10 cellular contexts compared by ENCODE assay signal in the genomic region with DNA sequence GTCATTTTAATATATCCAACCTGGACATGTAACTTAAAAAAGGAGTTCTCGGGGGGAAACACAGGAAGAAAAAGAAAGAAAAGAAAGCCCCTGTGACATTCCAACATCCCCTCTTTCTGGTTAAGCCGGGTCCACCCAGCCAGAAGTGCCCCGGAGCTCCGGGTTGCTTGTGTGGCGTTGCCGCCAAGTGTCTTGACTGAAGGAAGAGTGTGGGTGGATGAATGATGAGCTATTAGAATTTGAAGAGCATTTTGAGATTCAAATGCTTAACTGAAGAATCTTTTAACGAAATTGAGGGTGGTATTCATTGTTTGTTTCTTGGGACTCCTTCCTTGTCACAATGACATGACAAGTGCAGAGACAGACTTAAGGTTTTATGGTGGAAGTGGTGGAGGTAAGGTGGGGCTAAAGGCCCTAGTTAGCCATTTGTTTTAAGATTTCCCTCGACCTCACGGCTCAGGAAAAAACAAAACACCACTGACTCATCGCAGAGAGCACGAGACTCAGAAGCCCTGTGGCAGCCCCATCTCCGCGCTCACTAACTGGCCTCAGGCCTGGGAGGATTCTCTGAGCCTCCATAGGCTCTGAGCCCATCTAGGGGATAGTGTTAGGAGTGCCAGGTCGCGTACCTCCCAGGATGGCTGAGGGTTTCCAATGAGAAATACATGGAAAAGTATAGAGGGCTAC. TPM values are rescaled to one million over a fixed set of nuclear protein-coding genes. Genes with fewer than 3 reads are reported as not detected.
DNase-seq lines count a peak whose midpoint lies in the region; ATAC-seq and TF ChIP-seq lines count a peak whose summit lies in the region.
"Had no signal": no experiment of that assay in that cellular context is flagged by ENCODE, and none has a peak within 500 bp of the region (broad histone marks: within the 10 kb centered on the region; RNA-seq: fewer than 3 reads in every experiment).

No MANE protein-coding gene starts in this region.

- no peaks in the 10 kb centered on the region for H3K36me3 Mint-ChIP-seq in activated CD8-positive, alpha-beta memory T cell treated with anti-CD3 and anti-CD28 coated beads, Interleukin-2, amount 10 ng/mL, durations not matched to agents 7 days and 5 days

- no peaks in the 10 kb centered on the region for H3K9me3 ChIP-seq in suprapubic skin

- ATAC-seq in activated CD8-positive, alpha-beta memory T cell treated with anti-CD3 and anti-CD28 coated beads, Interleukin-2, amount 10 ng/mL, durations not matched to agents 7 days and 5 days = no peak
- ATAC-seq in HG03469 (IDR thresholded peaks at IDR 0.05; ENCODE audit: unreplicated experiment) = no peak

- H3K4me1 Mint-ChIP-seq in activated CD8-positive, alpha-beta memory T cell treated with anti-CD3 and anti-CD28 coated beads, Interleukin-2, amount 10 ng/mL, durations not matched to agents 7 days and 5 days = peaks cover 8% of the 10 kb centered on the region

- CTCF ChIA-PET in activated CD8-positive, alpha-beta memory T cell treated with anti-CD3 and anti-CD28 coated beads, Interleukin-2, amount 10 ng/mL, durations not matched to agents 7 days and 5 days (lab: Charles Lee) = no interaction called here

- in situ Hi-C loops in astrocyte of the spinal cord (cut with HindIII; ENCODE audit: low sequenced_read_pairs) = no loop called here

- TF ChIP-seq CTCF in astrocyte of the spinal cord (IDR thresholded peaks at IDR 0.05; ENCODE audit: low read depth, low read length) (no peak), kidney epithelial cell (IDR thresholded peaks at IDR 0.05; ENCODE audit: insufficient read depth, low read length, poor library complexity, severe bottlenecking) (no peak), suprapubic skin (IDR thresholded peaks at IDR 0.05) (no peak)

- no peak for TF ChIP-seq EP300 in suprapubic skin (IDR thresholded peaks at IDR 0.05)

- H3K9me3 Mint-ChIP-seq in activated CD8-positive, alpha-beta memory T cell treated with anti-CD3 and anti-CD28 coated beads, Interleukin-2, amount 10 ng/mL, durations not matched to agents 7 days and 5 days (ENCODE audit: low read depth) = no peaks in the 10 kb centered on the region

- peak overlapping the region; percentile 97 for H3K27ac ChIP-seq in suprapubic skin
- H3K27ac ChIP-seq: HL-60 had no signal

- peaks cover 53% of the 10 kb centered on the region for H3K4me1 ChIP-seq in suprapubic skin

- H3K27ac Mint-ChIP-seq in activated CD8-positive, alpha-beta memory T cell treated with anti-CD3 and anti-CD28 coated beads, Interleukin-2, amount 10 ng/mL, durations not matched to agents 7 days and 5 days = no peak overlapping the region

- no peak for DNase-seq in activated CD8-positive, alpha-beta memory T cell treated with anti-CD3 and anti-CD28 coated beads, Interleukin-2, amount 10 ng/mL, durations not matched to agents 7 days and 5 days
- DNase-seq in activated CD8-positive, alpha-beta memory T cell treated with anti-CD3 and anti-CD28 coated beads, Interleukin-2, amount 50 U/mL, for 48 hours = no peak
- peak; percentile 68 for DNase-seq in astrocyte of the spinal cord (ENCODE audit: low read depth, low spot score)
- peak; percentile 49 for DNase-seq in kidney epithelial cell (ENCODE audit: low read depth)
- peak in 1 of 2 donors; percentile 76 for DNase-seq in suprapubic skin (ENCODE audit: low spot score in 2 of 2)
- no peak for DNase-seq in NCI-H510A treated with DMSO at 0.1 percent for 48 hours (lab: John Stamatoyannopoulos, UW)
- DNase-seq in SKM-1 treated with dmso at 0.1 percent for 144 hours (lab: John Stamatoyannopoulos, UW; ENCODE audit: unreplicated experiment) = no peak
- DNase-seq: activated CD8-positive, alpha-beta memory T cell treated with anti-CD3 and anti-CD28 coated beads, Interleukin-2, amount 50 U/mL, for 4 hours had no signal

- H3K27me3 ChIP-seq in kidney epithelial cell (ENCODE audit: control insufficient read depth, insufficient read depth, low read length) = no peaks in the 10 kb centered on the region
- no peaks in the 10 kb centered on the region for H3K27me3 ChIP-seq in suprapubic skin

- peak overlapping the region; percentile 65 for H3K4me3 Mint-ChIP-seq in activated CD8-positive, alpha-beta memory T cell treated with anti-CD3 and anti-CD28 coated beads, Interleukin-2, amount 10 ng/mL, durations not matched to agents 7 days and 5 days

- no peak for TF ChIP-seq POLR2A in suprapubic skin (IDR thresholded peaks at IDR 0.05)

- H3K36me3 ChIP-seq in kidney epithelial cell (ENCODE audit: control insufficient read depth, insufficient read depth, low read length) (no peaks in the 10 kb centered on the region), suprapubic skin (no peaks in the 10 kb centered on the region)

- WGBS in suprapubic skin = 29% methylated on average over 15 of the region's 15 CpGs

- H3K4me3 ChIP-seq in astrocyte of the spinal cord (ENCODE audit: low read depth, low read length) (no peak overlapping the region), kidney epithelial cell (ENCODE audit: low read depth, low read length) (no peak overlapping the region), suprapubic skin (peak overlapping the region; percentile 79)

- H3K27me3 Mint-ChIP-seq in activated CD8-positive, alpha-beta memory T cell treated with anti-CD3 and anti-CD28 coated beads, Interleukin-2, amount 10 ng/mL, durations not matched to agents 7 days and 5 days = peaks cover 69% of the 10 kb centered on the region

RNA-seq across cellular contexts. Expression of gene GLI3, which starts 1.8 kb away (rescaled TPM):
- total RNA-seq in activated CD8-positive, alpha-beta memory T cell treated with anti-CD3 and anti-CD28 coated beads, Interleukin-2, amount 10 ng/mL, durations not matched to agents 7 days and 5 days = under 1 TPM; 0.15 to 0.26 TPM
- total RNA-seq in kidney epithelial cell = 6.2 and 7.3 TPM in 2 replicates
- total RNA-seq in suprapubic skin = 10 to 100 TPM; 23.1 to 41.3 (median 24.6) TPM

Comparison
In these comparisons a context has a peak if more than half of its experiments do, and no peak if none do; other contexts are left out.
1. DNase-seq: peak in astrocyte of the spinal cord (single experiment) and kidney epithelial cell (single experiment); none in activated CD8-positive, alpha-beta memory T cell treated with anti-CD3 and anti-CD28 coated beads, Interleukin-2, amount 10 ng/mL, durations not matched to agents 7 days and 5 days (single experiment), activated CD8-positive, alpha-beta memory T cell treated with anti-CD3 and anti-CD28 coated beads, Interleukin-2, amount 50 U/mL, for 48 hours (single experiment), NCI-H510A treated with DMSO at 0.1 percent for 48 hours (single experiment) and SKM-1 treated with dmso at 0.1 percent for 144 hours (single experiment).